Comparison of ENCODE assay signal across 9 cellular contexts in the genomic region with DNA sequence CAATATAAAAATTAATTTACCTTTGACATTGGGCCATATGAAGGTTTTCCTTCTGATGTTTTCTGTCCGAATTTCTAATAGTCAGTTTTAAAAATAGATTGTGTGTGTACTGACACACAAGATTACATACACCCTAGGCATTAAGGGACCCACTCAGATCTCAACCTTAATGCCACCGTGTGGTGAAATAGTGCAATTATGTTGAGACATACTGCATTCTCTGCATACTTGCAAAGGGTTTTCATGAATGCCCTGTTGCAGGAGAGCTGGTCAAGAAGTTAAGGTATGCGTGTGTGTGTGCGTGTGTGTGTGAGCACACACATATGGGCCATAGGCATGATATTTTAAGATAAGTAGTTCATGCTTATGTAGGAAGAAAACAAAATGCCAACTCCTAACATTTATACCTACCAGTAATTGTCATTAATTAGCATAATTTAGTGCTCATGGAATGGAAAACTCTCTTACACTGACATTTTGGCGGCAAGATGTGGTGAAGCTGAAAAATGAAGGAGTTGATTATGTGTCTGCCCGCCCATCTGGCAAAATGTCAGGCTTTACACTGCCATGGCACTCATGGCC. TPM values are rescaled to one million over a fixed set of nuclear protein-coding genes. Genes with fewer than 3 reads are reported as not detected.
DNase-seq lines count a peak whose midpoint lies in the region; ATAC-seq and TF ChIP-seq lines count a peak whose summit lies in the region.
"Had no signal": no experiment of that assay in that cellular context is flagged by ENCODE, and none has a peak within 500 bp of the region (broad histone marks: within the 10 kb centered on the region; RNA-seq: fewer than 3 reads in every experiment).

No MANE protein-coding gene starts in this region.

- peak overlapping the region; percentile 34 for H3K56ac ChIP-seq in mesendoderm (ENCODE audit: low read length)

- H3K27ac Mint-ChIP-seq in CD8-positive, alpha-beta T cell, result no peak overlapping the region

- H2BK5ac ChIP-seq in mesendoderm (ENCODE audit: low read length), result no peak overlapping the region

- ATAC-seq in GM19467 (IDR thresholded peaks at IDR 0.05; ENCODE audit: unreplicated experiment), result no peak
- no peak for ATAC-seq in CD8-positive, alpha-beta T cell

- no peak overlapping the region for H4K8ac ChIP-seq in mesendoderm (ENCODE audit: low read depth, low read length)

- H3K4me3 ChIP-seq in GM23248, result peak overlapping the region; percentile 28
- H3K4me3 ChIP-seq in mesendoderm (ENCODE audit: low read length), result no peak overlapping the region
- H3K4me3 ChIP-seq in CD8-positive, alpha-beta T cell (ENCODE audit: low read depth, low read length), result no peak overlapping the region
- H3K4me3 ChIP-seq: lung had no signal

- peak overlapping the region; percentile 20; the same call in 1 of the 2 replicates for H3K27ac ChIP-seq in GM23248
- H3K27ac ChIP-seq in mesendoderm (ENCODE audit: low read depth, low read length), result no peak overlapping the region
- no peak overlapping the region for H3K27ac ChIP-seq in CD8-positive, alpha-beta T cell (ENCODE audit: low read depth, low read length)

- H3K27me3 Mint-ChIP-seq in CD8-positive, alpha-beta T cell (ENCODE audit: low read depth), result no peaks in the 10 kb centered on the region

- H4K20me1 ChIP-seq in GM23248 (ENCODE audit: insufficient read depth), result no peaks in the 10 kb centered on the region

- no peaks in the 10 kb centered on the region for H3K36me3 ChIP-seq in GM23248 (ENCODE audit: low read depth)
- no peaks in the 10 kb centered on the region for H3K36me3 ChIP-seq in mesendoderm (ENCODE audit: control insufficient read depth, insufficient read depth, low read length)
- no peaks in the 10 kb centered on the region for H3K36me3 ChIP-seq in CD8-positive, alpha-beta T cell (ENCODE audit: insufficient read depth, low read length)

- no peaks in the 10 kb centered on the region for H3K36me3 Mint-ChIP-seq in CD8-positive, alpha-beta T cell

- H4K5ac ChIP-seq in mesendoderm (ENCODE audit: low read length), result no peak overlapping the region

- peaks cover 24% of the 10 kb centered on the region for H3K4me1 ChIP-seq in GM23248 (ENCODE audit: insufficient read depth)
- peaks cover 3% of the 10 kb centered on the region for H3K4me1 ChIP-seq in mesendoderm (ENCODE audit: control insufficient read depth, low read depth, low read length)
- H3K4me1 ChIP-seq in CD8-positive, alpha-beta T cell (ENCODE audit: insufficient read depth, low read length), result no peaks in the 10 kb centered on the region

- no peaks in the 10 kb centered on the region for H3K4me1 Mint-ChIP-seq in CD8-positive, alpha-beta T cell (ENCODE audit: low read depth)

- H3K9ac ChIP-seq in GM23248, result no peak overlapping the region
- no peak overlapping the region for H3K9ac ChIP-seq in mesendoderm (ENCODE audit: low read length)

- no peaks in the 10 kb centered on the region for H3K9me3 ChIP-seq in GM23248 (ENCODE audit: low read depth)
- no peaks in the 10 kb centered on the region for H3K9me3 ChIP-seq in CD8-positive, alpha-beta T cell (ENCODE audit: low read length)

- WGBS in GM23248 (ENCODE audit: low coverage in 1 of 2, low lambda C conversion rate in 2 of 2, missing lambda C conversion rate in 2 of 2), 2 experiments, result 49 to 51% methylated on average over 6 of the region's 6 CpGs
- no CpG with 5 or more reads among the region's 6 CpGs for WGBS in mesendoderm (ENCODE audit: extremely low coverage, insufficient coverage, low lambda C conversion rate)

- no peak overlapping the region for H3K4ac ChIP-seq in mesendoderm (ENCODE audit: low read depth, low read length)

- TF ChIP-seq CTCF in CD8-positive, alpha-beta T cell (IDR thresholded peaks at IDR 0.05), result no peak

- in situ Hi-C loops in GM23248 (cut with MboI), result no loop called here

- H3K4me2 ChIP-seq in GM23248 (ENCODE audit: unreplicated experiment) (peak overlapping the region; percentile 53), mesendoderm (ENCODE audit: low read length) (no peak overlapping the region)

- no peak overlapping the region for H2BK120ac ChIP-seq in mesendoderm (ENCODE audit: low read depth, low read length)

- H3F3A ChIP-seq in GM23248 (ENCODE audit: insufficient read depth), result peaks cover 5% of the 10 kb centered on the region

- H3K9me2 ChIP-seq in GM23248 (ENCODE audit: insufficient read depth), result no peaks in the 10 kb centered on the region

- H2AK5ac ChIP-seq in mesendoderm (ENCODE audit: low read length), result no peak overlapping the region

- H3K79me2 ChIP-seq in GM23248 (ENCODE audit: insufficient read depth) (no peaks in the 10 kb centered on the region), mesendoderm (ENCODE audit: control insufficient read depth, insufficient read depth, low read length) (no peaks in the 10 kb centered on the region)

- CTCF ChIA-PET in CD8-positive, alpha-beta T cell (lab: Charles Lee), result no interaction called here

- POLR2A ChIA-PET in CD8-positive, alpha-beta T cell (lab: Charles Lee), result no interaction called here

- no peak overlapping the region for H3K4me3 Mint-ChIP-seq in CD8-positive, alpha-beta T cell

- no peak overlapping the region for H3K23ac ChIP-seq in mesendoderm (ENCODE audit: low read length)

- H2BK15ac ChIP-seq in mesendoderm (replicated peaks; ENCODE audit: low read depth), result no peak overlapping the region

- DNase-seq in AG08395 (ENCODE audit: low spot score) (peak; percentile 53), GM23248 (peak; percentile 78), NCI-H69 (lab: John Stamatoyannopoulos, UW) (peak; percentile 46), dedifferentiated amniotic fluid mesenchymal stem cell (ENCODE audit: extremely low spot score) (peak; percentile 74), mesendoderm (peak; percentile 94), cerebellar nuclear complex (lab: John Stamatoyannopoulos, UW) (no peak)
- no peak for DNase-seq in CD8-positive, alpha-beta T cell

- H3K9me3 Mint-ChIP-seq in CD8-positive, alpha-beta T cell, result peaks cover 5% of the 10 kb centered on the region

- H2AFZ ChIP-seq in GM23248, result peak overlapping the region; percentile 62

- no peak overlapping the region for H3K18ac ChIP-seq in mesendoderm (ENCODE audit: low read length)

- no peaks in the 10 kb centered on the region for H3K79me1 ChIP-seq in mesendoderm (ENCODE audit: low read length)

- intact Hi-C loops in CD8-positive, alpha-beta T cell (cut with DNase I, micrococcal nuclease), result no loop called here

- H3K27me3 ChIP-seq in GM23248 (replicated peaks; ENCODE audit: insufficient read depth), result no peaks in the 10 kb centered on the region
- no peaks in the 10 kb centered on the region for H3K27me3 ChIP-seq in mesendoderm (ENCODE audit: insufficient read depth, low read length, poor library complexity)
- no peaks in the 10 kb centered on the region for H3K27me3 ChIP-seq in CD8-positive, alpha-beta T cell (ENCODE audit: insufficient read depth, low read length)

RNA-seq across cellular contexts. Expression of gene PIK3C2G, which starts 58.8 kb away (rescaled TPM):
- total RNA-seq in GM23248 (2014; rRNA removed; shearing (Covaris generic)), result not detected in 2 replicates
- polyA plus RNA-seq in GM23248 (2016; fragmentation: Nextera tagmentation; extraction: Ambion mirVana), result not detected in 2 replicates
- not detected for polyA plus RNA-seq in mesendoderm (2013, experiment 1 of 2)
- not detected for polyA plus RNA-seq in mesendoderm (2013, experiment 2 of 2)
- not detected for total RNA-seq in CD8-positive, alpha-beta T cell

Comparison
In these comparisons a context has a peak if more than half of its experiments do, and no peak if none do; other contexts are left out.
1. DNase-seq: peak in AG08395 (single experiment), GM23248 (single experiment), NCI-H69 (single experiment), dedifferentiated amniotic fluid mesenchymal stem cell (single experiment) and mesendoderm (single experiment); none in cerebellar nuclear complex (0 of 2) and CD8-positive, alpha-beta T cell (0 of 7).